In the genomic region with DNA sequence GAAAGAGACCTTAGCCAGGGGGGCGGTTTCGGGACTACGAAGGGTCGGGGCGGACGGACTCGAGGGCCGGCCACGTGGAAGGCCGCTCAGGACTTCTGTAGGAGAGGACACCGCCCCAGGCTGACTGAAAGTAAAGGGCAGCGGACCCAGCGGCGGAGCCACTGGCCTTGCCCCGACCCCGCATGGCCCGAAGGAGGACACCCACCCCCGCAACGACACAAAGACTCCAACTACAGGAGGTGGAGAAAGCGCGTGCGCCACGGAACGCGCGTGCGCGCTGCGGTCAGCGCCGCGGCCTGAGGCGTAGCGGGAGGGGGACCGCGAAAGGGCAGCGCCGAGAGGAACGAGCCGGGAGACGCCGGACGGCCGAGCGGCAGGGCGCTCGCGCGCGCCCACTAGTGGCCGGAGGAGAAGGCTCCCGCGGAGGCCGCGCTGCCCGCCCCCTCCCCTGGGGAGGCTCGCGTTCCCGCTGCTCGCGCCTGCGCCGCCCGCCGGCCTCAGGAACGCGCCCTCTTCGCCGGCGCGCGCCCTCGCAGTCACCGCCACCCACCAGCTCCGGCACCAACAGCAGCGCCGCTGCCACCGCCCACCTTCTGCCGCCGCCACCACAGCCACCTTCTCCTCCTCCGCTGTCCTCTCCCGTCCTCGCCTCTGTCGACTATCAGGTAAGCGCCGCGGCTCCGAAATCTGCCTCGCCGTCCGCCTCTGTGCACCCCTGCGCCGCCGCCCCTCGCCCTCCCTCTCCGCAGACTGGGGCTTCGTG, we compare ENCODE assay signal across 1 cellular context.
TF ChIP-seq lines count a peak whose summit lies in the region.

A gene (plus strand): TSS at position 533 of the 763 bp plus-strand sequence. CDS start 67,784 bp downstream, outside the sequence.

TF ChIP-seq in HepG2, 621 proteins besides CTCF, POLR2A, EP300 and RAD21 (continued from another document and continues in another):
- TF ChIP-seq, protein P1, sequence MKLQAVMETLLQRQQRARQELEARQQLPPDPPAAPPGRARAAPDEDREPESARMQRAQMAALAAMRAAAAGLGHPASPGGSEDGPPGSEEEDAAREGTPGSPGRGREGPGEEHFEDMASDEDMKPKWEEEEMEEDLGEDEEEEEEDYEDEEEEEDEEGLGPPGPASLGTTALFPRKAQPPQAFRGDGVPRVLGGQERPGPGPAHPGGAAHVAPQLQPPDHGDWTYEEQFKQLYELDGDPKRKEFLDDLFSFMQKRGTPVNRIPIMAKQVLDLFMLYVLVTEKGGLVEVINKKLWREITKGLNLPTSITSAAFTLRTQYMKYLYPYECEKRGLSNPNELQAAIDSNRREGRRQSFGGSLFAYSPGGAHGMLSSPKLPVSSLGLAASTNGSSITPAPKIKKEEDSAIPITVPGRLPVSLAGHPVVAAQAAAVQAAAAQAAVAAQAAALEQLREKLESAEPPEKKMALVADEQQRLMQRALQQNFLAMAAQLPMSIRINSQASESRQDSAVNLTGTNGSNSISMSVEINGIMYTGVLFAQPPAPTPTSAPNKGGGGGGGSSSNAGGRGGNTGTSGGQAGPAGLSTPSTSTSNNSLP (IDR thresholded peaks at IDR 0.05; ENCODE audit: low read depth, low read length), result no peak
- TF ChIP-seq, protein P2, sequence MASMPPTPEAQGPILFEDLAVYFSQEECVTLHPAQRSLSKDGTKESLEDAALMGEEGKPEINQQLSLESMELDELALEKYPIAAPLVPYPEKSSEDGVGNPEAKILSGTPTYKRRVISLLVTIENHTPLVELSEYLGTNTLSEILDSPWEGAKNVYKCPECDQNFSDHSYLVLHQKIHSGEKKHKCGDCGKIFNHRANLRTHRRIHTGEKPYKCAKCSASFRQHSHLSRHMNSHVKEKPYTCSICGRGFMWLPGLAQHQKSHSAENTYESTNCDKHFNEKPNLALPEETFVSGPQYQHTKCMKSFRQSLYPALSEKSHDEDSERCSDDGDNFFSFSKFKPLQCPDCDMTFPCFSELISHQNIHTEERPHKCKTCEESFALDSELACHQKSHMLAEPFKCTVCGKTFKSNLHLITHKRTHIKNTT (CRISPR knock-in tag; IDR thresholded peaks at IDR 0.05), result 0 out of 2 replicates have a peak, but pooled peaks have one; percentile 31
- no peak for TF ChIP-seq ZNF235 (CRISPR knock-in tag; IDR thresholded peaks at IDR 0.05; ENCODE audit: borderline replicate concordance)
- no peak for TF ChIP-seq ZNF546 (CRISPR knock-in tag; conservative IDR thresholded peaks at IDR 0.05)
- no peak; the same call in 1 of the 2 replicates for TF ChIP-seq MED13 (CRISPR knock-in tag; IDR thresholded peaks at IDR 0.05)
- TF ChIP-seq, protein P3, sequence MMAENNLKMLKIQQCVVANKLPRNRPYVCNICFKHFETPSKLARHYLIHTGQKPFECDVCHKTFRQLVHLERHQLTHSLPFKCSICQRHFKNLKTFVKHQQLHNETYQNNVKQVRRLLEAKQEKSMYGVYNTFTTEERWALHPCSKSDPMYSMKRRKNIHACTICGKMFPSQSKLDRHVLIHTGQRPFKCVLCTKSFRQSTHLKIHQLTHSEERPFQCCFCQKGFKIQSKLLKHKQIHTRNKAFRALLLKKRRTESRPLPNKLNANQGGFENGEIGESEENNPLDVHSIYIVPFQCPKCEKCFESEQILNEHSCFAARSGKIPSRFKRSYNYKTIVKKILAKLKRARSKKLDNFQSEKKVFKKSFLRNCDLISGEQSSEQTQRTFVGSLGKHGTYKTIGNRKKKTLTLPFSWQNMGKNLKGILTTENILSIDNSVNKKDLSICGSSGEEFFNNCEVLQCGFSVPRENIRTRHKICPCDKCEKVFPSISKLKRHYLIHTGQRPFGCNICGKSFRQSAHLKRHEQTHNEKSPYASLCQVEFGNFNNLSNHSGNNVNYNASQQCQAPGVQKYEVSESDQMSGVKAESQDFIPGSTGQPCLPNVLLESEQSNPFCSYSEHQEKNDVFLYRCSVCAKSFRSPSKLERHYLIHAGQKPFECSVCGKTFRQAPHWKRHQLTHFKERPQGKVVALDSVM (CRISPR knock-in tag; IDR thresholded peaks at IDR 0.05), result peak; percentile 88
- peak; percentile 88 for TF ChIP-seq SPEN (CRISPR knock-in tag; IDR thresholded peaks at IDR 0.05; ENCODE audit: low read depth)
- TF ChIP-seq ZBTB7B (CRISPR knock-in tag; IDR thresholded peaks at IDR 0.05), result no peak; the same call in 1 of the 2 replicates
- TF ChIP-seq, protein P4, sequence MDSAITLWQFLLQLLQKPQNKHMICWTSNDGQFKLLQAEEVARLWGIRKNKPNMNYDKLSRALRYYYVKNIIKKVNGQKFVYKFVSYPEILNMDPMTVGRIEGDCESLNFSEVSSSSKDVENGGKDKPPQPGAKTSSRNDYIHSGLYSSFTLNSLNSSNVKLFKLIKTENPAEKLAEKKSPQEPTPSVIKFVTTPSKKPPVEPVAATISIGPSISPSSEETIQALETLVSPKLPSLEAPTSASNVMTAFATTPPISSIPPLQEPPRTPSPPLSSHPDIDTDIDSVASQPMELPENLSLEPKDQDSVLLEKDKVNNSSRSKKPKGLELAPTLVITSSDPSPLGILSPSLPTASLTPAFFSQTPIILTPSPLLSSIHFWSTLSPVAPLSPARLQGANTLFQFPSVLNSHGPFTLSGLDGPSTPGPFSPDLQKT (CRISPR knock-in tag; IDR thresholded peaks at IDR 0.05; ENCODE audit: borderline replicate concordance), result no peak
- TF ChIP-seq KLF15 (CRISPR knock-in tag; IDR thresholded peaks at IDR 0.05; ENCODE audit: borderline replicate concordance), result no peak
- no peak; the same call in 1 of the 2 replicates for TF ChIP-seq ZKSCAN8 (CRISPR knock-in tag; IDR thresholded peaks at IDR 0.05; ENCODE audit: borderline replicate concordance)
- no peak for TF ChIP-seq NR2F1 (CRISPR knock-in tag; IDR thresholded peaks at IDR 0.05)
- TF ChIP-seq ISL2 (CRISPR knock-in tag; IDR thresholded peaks at IDR 0.05), result peak; percentile 51; the same call in 1 of the 2 replicates
- TF ChIP-seq, protein P5, sequence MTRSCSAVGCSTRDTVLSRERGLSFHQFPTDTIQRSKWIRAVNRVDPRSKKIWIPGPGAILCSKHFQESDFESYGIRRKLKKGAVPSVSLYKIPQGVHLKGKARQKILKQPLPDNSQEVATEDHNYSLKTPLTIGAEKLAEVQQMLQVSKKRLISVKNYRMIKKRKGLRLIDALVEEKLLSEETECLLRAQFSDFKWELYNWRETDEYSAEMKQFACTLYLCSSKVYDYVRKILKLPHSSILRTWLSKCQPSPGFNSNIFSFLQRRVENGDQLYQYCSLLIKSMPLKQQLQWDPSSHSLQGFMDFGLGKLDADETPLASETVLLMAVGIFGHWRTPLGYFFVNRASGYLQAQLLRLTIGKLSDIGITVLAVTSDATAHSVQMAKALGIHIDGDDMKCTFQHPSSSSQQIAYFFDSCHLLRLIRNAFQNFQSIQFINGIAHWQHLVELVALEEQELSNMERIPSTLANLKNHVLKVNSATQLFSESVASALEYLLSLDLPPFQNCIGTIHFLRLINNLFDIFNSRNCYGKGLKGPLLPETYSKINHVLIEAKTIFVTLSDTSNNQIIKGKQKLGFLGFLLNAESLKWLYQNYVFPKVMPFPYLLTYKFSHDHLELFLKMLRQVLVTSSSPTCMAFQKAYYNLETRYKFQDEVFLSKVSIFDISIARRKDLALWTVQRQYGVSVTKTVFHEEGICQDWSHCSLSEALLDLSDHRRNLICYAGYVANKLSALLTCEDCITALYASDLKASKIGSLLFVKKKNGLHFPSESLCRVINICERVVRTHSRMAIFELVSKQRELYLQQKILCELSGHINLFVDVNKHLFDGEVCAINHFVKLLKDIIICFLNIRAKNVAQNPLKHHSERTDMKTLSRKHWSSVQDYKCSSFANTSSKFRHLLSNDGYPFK (CRISPR knock-in tag; IDR thresholded peaks at IDR 0.05; ENCODE audit: borderline replicate concordance), result 0 out of 2 replicates have a peak, but pooled peaks have one; percentile 15
- TF ChIP-seq, protein P6, sequence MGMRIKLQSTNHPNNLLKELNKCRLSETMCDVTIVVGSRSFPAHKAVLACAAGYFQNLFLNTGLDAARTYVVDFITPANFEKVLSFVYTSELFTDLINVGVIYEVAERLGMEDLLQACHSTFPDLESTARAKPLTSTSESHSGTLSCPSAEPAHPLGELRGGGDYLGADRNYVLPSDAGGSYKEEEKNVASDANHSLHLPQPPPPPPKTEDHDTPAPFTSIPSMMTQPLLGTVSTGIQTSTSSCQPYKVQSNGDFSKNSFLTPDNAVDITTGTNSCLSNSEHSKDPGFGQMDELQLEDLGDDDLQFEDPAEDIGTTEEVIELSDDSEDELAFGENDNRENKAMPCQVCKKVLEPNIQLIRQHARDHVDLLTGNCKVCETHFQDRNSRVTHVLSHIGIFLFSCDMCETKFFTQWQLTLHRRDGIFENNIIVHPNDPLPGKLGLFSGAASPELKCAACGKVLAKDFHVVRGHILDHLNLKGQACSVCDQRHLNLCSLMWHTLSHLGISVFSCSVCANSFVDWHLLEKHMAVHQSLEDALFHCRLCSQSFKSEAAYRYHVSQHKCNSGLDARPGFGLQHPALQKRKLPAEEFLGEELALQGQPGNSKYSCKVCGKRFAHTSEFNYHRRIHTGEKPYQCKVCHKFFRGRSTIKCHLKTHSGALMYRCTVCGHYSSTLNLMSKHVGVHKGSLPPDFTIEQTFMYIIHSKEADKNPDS (CRISPR knock-in tag; IDR thresholded peaks at IDR 0.05), result no peak
- TF ChIP-seq KDM5B (CRISPR knock-in tag; IDR thresholded peaks at IDR 0.05; ENCODE audit: borderline replicate concordance), result peak; percentile 63; the same call in 1 of the 2 replicates
- TF ChIP-seq ZMYM2 (CRISPR knock-in tag; IDR thresholded peaks at IDR 0.05), result no peak; the same call in 1 of the 2 replicates
- peak; percentile 81 for TF ChIP-seq POGZ (CRISPR knock-in tag; IDR thresholded peaks at IDR 0.05)
- TF ChIP-seq, protein P7, sequence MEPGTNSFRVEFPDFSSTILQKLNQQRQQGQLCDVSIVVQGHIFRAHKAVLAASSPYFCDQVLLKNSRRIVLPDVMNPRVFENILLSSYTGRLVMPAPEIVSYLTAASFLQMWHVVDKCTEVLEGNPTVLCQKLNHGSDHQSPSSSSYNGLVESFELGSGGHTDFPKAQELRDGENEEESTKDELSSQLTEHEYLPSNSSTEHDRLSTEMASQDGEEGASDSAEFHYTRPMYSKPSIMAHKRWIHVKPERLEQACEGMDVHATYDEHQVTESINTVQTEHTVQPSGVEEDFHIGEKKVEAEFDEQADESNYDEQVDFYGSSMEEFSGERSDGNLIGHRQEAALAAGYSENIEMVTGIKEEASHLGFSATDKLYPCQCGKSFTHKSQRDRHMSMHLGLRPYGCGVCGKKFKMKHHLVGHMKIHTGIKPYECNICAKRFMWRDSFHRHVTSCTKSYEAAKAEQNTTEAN (CRISPR knock-in tag; conservative IDR thresholded peaks at IDR 0.05), result peak; percentile 33; the same call in 1 of the 2 replicates
- no peak for TF ChIP-seq GTF2F1 (IDR thresholded peaks at IDR 0.05; ENCODE audit: low read length)
- no peak for TF ChIP-seq KLF9 (CRISPR knock-in tag; IDR thresholded peaks at IDR 0.05; ENCODE audit: low read depth)
- no peak for TF ChIP-seq GPN1 (CRISPR knock-in tag; IDR thresholded peaks at IDR 0.05; ENCODE audit: borderline replicate concordance)
- no peak for TF ChIP-seq ZNF33A (CRISPR knock-in tag; IDR thresholded peaks at IDR 0.05; ENCODE audit: borderline replicate concordance)
- TF ChIP-seq, protein P8, sequence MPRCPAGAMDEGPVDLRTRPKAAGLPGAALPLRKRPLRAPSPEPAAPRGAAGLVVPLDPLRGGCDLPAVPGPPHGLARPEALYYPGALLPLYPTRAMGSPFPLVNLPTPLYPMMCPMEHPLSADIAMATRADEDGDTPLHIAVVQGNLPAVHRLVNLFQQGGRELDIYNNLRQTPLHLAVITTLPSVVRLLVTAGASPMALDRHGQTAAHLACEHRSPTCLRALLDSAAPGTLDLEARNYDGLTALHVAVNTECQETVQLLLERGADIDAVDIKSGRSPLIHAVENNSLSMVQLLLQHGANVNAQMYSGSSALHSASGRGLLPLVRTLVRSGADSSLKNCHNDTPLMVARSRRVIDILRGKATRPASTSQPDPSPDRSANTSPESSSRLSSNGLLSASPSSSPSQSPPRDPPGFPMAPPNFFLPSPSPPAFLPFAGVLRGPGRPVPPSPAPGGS (CRISPR knock-in tag; IDR thresholded peaks at IDR 0.05), result peak; percentile 83; the same call in 1 of the 2 replicates
- TF ChIP-seq ZNF780A (CRISPR knock-in tag; IDR thresholded peaks at IDR 0.05), result no peak
- TF ChIP-seq HMG20A (CRISPR knock-in tag; IDR thresholded peaks at IDR 0.05; ENCODE audit: borderline replicate concordance), result no peak
- TF ChIP-seq, protein P9, sequence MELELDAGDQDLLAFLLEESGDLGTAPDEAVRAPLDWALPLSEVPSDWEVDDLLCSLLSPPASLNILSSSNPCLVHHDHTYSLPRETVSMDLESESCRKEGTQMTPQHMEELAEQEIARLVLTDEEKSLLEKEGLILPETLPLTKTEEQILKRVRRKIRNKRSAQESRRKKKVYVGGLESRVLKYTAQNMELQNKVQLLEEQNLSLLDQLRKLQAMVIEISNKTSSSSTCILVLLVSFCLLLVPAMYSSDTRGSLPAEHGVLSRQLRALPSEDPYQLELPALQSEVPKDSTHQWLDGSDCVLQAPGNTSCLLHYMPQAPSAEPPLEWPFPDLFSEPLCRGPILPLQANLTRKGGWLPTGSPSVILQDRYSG (CRISPR knock-in tag; IDR thresholded peaks at IDR 0.05), result no peak
- TF ChIP-seq ZNF382 (CRISPR knock-in tag; IDR thresholded peaks at IDR 0.05; ENCODE audit: borderline replicate concordance), result no peak
- no peak for TF ChIP-seq HIVEP1 (CRISPR knock-in tag; IDR thresholded peaks at IDR 0.05)
- no peak for TF ChIP-seq SOX6 (IDR thresholded peaks at IDR 0.05)
- no peak; the same call in 1 of the 2 replicates for TF ChIP-seq SOX6 (CRISPR knock-in tag; IDR thresholded peaks at IDR 0.05)
- peak; percentile 75; the same call in 1 of the 2 replicates for TF ChIP-seq ZNF766 (CRISPR knock-in tag; IDR thresholded peaks at IDR 0.05; ENCODE audit: borderline replicate concordance)
- no peak for TF ChIP-seq ISX (CRISPR knock-in tag; conservative IDR thresholded peaks at IDR 0.05)
- TF ChIP-seq JUND (CRISPR knock-in tag; IDR thresholded peaks at IDR 0.05), result no peak
- peak; percentile 98; the same call in 1 of the 2 replicates for TF ChIP-seq DNMT1 (CRISPR knock-in tag; IDR thresholded peaks at IDR 0.05)
- no peak; the same call in 1 of the 2 replicates for TF ChIP-seq ZNF329 (CRISPR knock-in tag; IDR thresholded peaks at IDR 0.05; ENCODE audit: low read depth)
- TF ChIP-seq, protein P10, sequence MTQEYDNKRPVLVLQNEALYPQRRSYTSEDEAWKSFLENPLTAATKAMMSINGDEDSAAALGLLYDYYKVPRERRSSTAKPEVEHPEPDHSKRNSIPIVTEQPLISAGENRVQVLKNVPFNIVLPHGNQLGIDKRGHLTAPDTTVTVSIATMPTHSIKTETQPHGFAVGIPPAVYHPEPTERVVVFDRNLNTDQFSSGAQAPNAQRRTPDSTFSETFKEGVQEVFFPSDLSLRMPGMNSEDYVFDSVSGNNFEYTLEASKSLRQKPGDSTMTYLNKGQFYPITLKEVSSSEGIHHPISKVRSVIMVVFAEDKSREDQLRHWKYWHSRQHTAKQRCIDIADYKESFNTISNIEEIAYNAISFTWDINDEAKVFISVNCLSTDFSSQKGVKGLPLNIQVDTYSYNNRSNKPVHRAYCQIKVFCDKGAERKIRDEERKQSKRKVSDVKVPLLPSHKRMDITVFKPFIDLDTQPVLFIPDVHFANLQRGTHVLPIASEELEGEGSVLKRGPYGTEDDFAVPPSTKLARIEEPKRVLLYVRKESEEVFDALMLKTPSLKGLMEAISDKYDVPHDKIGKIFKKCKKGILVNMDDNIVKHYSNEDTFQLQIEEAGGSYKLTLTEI (CRISPR knock-in tag; conservative IDR thresholded peaks at IDR 0.05), result no peak
- no peak; the same call in 1 of the 2 replicates for TF ChIP-seq FOXA3 (CRISPR knock-in tag; IDR thresholded peaks at IDR 0.05)
- TF ChIP-seq DPF2 (CRISPR knock-in tag; IDR thresholded peaks at IDR 0.05; ENCODE audit: borderline replicate concordance, low read depth), result no peak
- no peak for TF ChIP-seq NFIB (CRISPR knock-in tag; IDR thresholded peaks at IDR 0.05; ENCODE audit: borderline replicate concordance)
- TF ChIP-seq ZNF20 (CRISPR knock-in tag; IDR thresholded peaks at IDR 0.05), result no peak
- TF ChIP-seq ZNF367 (CRISPR knock-in tag; IDR thresholded peaks at IDR 0.05; ENCODE audit: borderline replicate concordance), result no peak
- TF ChIP-seq NR1H2 (CRISPR knock-in tag; IDR thresholded peaks at IDR 0.05; ENCODE audit: borderline replicate concordance, low read depth), result no peak
- 0 out of 2 replicates have a peak, but pooled peaks have one; percentile 19 for TF ChIP-seq SMAD3 (CRISPR knock-in tag; IDR thresholded peaks at IDR 0.05)
